In the genomic region with DNA sequence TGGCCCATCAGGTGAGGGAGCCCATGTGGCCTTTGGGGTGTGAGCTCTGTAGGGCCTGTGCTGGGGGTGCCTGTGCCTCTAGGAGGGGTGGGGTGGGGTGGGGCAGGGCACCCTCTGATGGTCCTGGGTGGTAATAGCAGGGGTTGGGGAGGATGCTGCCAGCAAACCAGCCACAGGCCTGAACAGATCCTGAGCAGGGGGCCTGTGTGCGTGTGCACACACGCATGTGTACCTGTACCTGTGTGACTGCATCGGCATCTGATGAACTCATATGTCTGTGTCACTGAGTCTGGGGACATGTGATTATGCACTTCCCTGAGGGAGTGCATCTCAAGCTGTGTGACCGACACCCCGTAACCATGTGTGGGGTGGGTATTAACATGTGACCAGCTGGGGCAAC, we compare ENCODE assay signal across 1 cellular context. TPM values are rescaled to one million over a fixed set of nuclear protein-coding genes. Genes with fewer than 3 reads are reported as not detected.
"Had no signal": no experiment of that assay in that cellular context is flagged by ENCODE, and none has a peak within 500 bp of the region (broad histone marks: within the 10 kb centered on the region; RNA-seq: fewer than 3 reads in every experiment).

No MANE protein-coding gene starts in this region.

RNA-seq across cellular contexts. Expression of a gene that starts 42.6 kb away (rescaled TPM):
- polyA plus RNA-seq: naive thymus-derived CD4-positive, alpha-beta T cell had no signal
